Comparison of ENCODE assay signal across 14 cellular contexts in genomic region chr12:64009321-64010068, GRCh38.
DNase-seq lines count a peak whose midpoint lies in the region; ATAC-seq and TF ChIP-seq lines count a peak whose summit lies in the region.
"Had no signal": no experiment of that assay in that cellular context is flagged by ENCODE, and none has a peak within 500 bp of the region (broad histone marks: within the 10 kb centered on the region; RNA-seq: fewer than 3 reads in every experiment).

No MANE protein-coding gene starts in this region.

- H3K4me1 Mint-ChIP-seq in activated T-helper 17 cell treated with anti-CD3 and anti-CD28 coated beads, Interleukin-2, amount 50 U/mL, for 72 hours = no peaks in the 10 kb centered on the region
- H3K4me1 Mint-ChIP-seq: stimulated activated naive B cell treated with anti-CD40 and anti-IgM and Interleukin-4, amounts not matched to agents 10 μg/mL and 1 μg/mL and 100 μg/mL, for 72 hours had no signal

- H3K4me2 ChIP-seq in SK-N-SH = peak overlapping the region; percentile 43; the same call in 1 of the 2 replicates

- H3K4me3 Mint-ChIP-seq in activated T-helper 17 cell treated with anti-CD3 and anti-CD28 coated beads, Interleukin-2, amount 50 U/mL, for 72 hours = no peak overlapping the region
- H3K4me3 Mint-ChIP-seq: activated CD8-positive, alpha-beta T cell treated with anti-CD3 and anti-CD28 coated beads for 36 hours; stimulated activated naive B cell treated with anti-CD40 and anti-IgM and Interleukin-4, amounts not matched to agents 10 μg/mL and 1 μg/mL and 100 μg/mL, for 72 hours had no signal

- ATAC-seq in SK-N-SH treated with all-trans-retinoic acid at 6 μM for 48 hours (no peak), HG02763 (IDR thresholded peaks at IDR 0.05; ENCODE audit: unreplicated experiment) (peak; percentile 45), HG03520 (IDR thresholded peaks at IDR 0.05; ENCODE audit: unreplicated experiment) (peak; percentile 37)
- ATAC-seq in activated T-helper 17 cell treated with anti-CD3 and anti-CD28 coated beads, Interleukin-2, amount 50 U/mL, for 72 hours (replicated peaks) = no peak
- ATAC-seq: activated CD8-positive, alpha-beta T cell treated with anti-CD3 and anti-CD28 coated beads for 36 hours had no signal

- TF ChIP-seq CTCF in SK-N-SH (IDR thresholded peaks at IDR 0.05) (no peak), stomach (IDR thresholded peaks at IDR 0.05) (no peak)

- H3K4me1 ChIP-seq in SK-N-SH (ENCODE audit: control insufficient read depth in 1 of 2, insufficient read depth in 2 of 2, low read depth in 1 of 2, low read length in 1 of 2) (peaks cover 0 to 38% of the 10 kb centered on the region in 2 experiments; a peak in 2 of 4 replicates), stomach (no peaks in the 10 kb centered on the region)

- no peaks in the 10 kb centered on the region for H3K36me3 Mint-ChIP-seq in activated T-helper 17 cell treated with anti-CD3 and anti-CD28 coated beads, Interleukin-2, amount 50 U/mL, for 72 hours (ENCODE audit: low read depth)
- H3K36me3 Mint-ChIP-seq: stimulated activated naive B cell treated with anti-CD40 and anti-IgM and Interleukin-4, amounts not matched to agents 10 μg/mL and 1 μg/mL and 100 μg/mL, for 72 hours had no signal

- no peak overlapping the region for H3K9ac ChIP-seq in SK-N-SH

- no peaks in the 10 kb centered on the region for H4K20me1 ChIP-seq in SK-N-SH (ENCODE audit: insufficient read depth)

- no peaks in the 10 kb centered on the region for H3K9me3 Mint-ChIP-seq in activated T-helper 17 cell treated with anti-CD3 and anti-CD28 coated beads, Interleukin-2, amount 50 U/mL, for 72 hours
- H3K9me3 Mint-ChIP-seq: activated CD8-positive, alpha-beta T cell treated with anti-CD3 and anti-CD28 coated beads for 36 hours; stimulated activated naive B cell treated with anti-CD40 and anti-IgM and Interleukin-4, amounts not matched to agents 10 μg/mL and 1 μg/mL and 100 μg/mL, for 72 hours had no signal

- POLR2A ChIA-PET in SK-N-SH (lab: Yijun Ruan, JAX) = no interaction called here

- peaks cover 3% of the 10 kb centered on the region for H3K27me3 Mint-ChIP-seq in activated T-helper 17 cell treated with anti-CD3 and anti-CD28 coated beads, Interleukin-2, amount 50 U/mL, for 72 hours
- H3K27me3 Mint-ChIP-seq: activated CD8-positive, alpha-beta T cell treated with anti-CD3 and anti-CD28 coated beads for 36 hours; stimulated activated naive B cell treated with anti-CD40 and anti-IgM and Interleukin-4, amounts not matched to agents 10 μg/mL and 1 μg/mL and 100 μg/mL, for 72 hours had no signal

- 94% methylated on average over 4 of the region's 4 CpGs for WGBS in SK-N-SH (ENCODE audit: low lambda C conversion rate)
- 86 to 89% (median 87%) methylated on average over 4 of the region's 4 CpGs for WGBS in stomach, 5 donors

- H3K9me3 ChIP-seq in SK-N-SH (no peaks in the 10 kb centered on the region), stomach (no peaks in the 10 kb centered on the region)

- H3K4me3 ChIP-seq in SK-N-SH (ENCODE audit: low read depth in 2 of 2, low read length in 1 of 2) (no peak overlapping the region), stomach (no peak overlapping the region)

- intact Hi-C loops in stomach (cut with DNase I; ENCODE audit: low total_unique reads) = no loop called here

- no peak for DNase-seq in SK-N-SH
- no peak for DNase-seq in stomach
- DNase-seq in NCI-H510A treated with DMSO at 0.1 percent for 48 hours (lab: John Stamatoyannopoulos, UW) = no peak
- DNase-seq in NCI-H446 (lab: John Stamatoyannopoulos, UW) = no peak
- DNase-seq: activated CD8-positive, alpha-beta T cell treated with anti-CD3 and anti-CD28 coated beads for 36 hours; DMS79; NCI-H524 treated with DMSO at 0.1 percent for 48 hours; stimulated activated naive B cell treated with anti-CD40 and anti-IgM and Interleukin-4, amounts not matched to agents 10 μg/mL and 1 μg/mL and 100 μg/mL, for 72 hours; T-helper 1 cell had no signal

- TF ChIP-seq EP300 in SK-N-SH (IDR thresholded peaks at IDR 0.05; ENCODE audit: borderline replicate concordance in 1 of 2, low read depth in 1 of 2, low read length in 1 of 2) (no peak), stomach (IDR thresholded peaks at IDR 0.05) (no peak)

- H3F3A ChIP-seq in SK-N-SH (replicated peaks; ENCODE audit: insufficient read depth) = peaks cover 23% of the 10 kb centered on the region

- H3K27ac Mint-ChIP-seq in activated T-helper 17 cell treated with anti-CD3 and anti-CD28 coated beads, Interleukin-2, amount 50 U/mL, for 72 hours = no peak overlapping the region
- H3K27ac Mint-ChIP-seq: activated CD8-positive, alpha-beta T cell treated with anti-CD3 and anti-CD28 coated beads for 36 hours; stimulated activated naive B cell treated with anti-CD40 and anti-IgM and Interleukin-4, amounts not matched to agents 10 μg/mL and 1 μg/mL and 100 μg/mL, for 72 hours had no signal

- H3K27me3 ChIP-seq in SK-N-SH (ENCODE audit: insufficient read depth) (no peaks in the 10 kb centered on the region), stomach (no peaks in the 10 kb centered on the region)

- CTCF ChIA-PET in SK-N-SH (lab: Yijun Ruan, JAX) = interaction anchor here (1.2 kb wide), 1 partner anchor 14 kb away, joined by 3 read pairs; no protein-coding TSS in a partner anchor

- no peaks in the 10 kb centered on the region for H3K36me3 ChIP-seq in SK-N-SH (replicated peaks in 1 of 2; ENCODE audit: control insufficient read depth in 1 of 2, insufficient read depth in 2 of 2, low read length in 1 of 2)
- no peaks in the 10 kb centered on the region for H3K36me3 ChIP-seq in stomach

- H3K79me2 ChIP-seq in SK-N-SH (ENCODE audit: insufficient read depth) = 0 out of 2 replicates have a peak, but pooled peaks cover 2% of the 10 kb centered on the region

- H3K9me2 ChIP-seq in SK-N-SH = no peaks in the 10 kb centered on the region

- no peak for TF ChIP-seq POLR2A in stomach (IDR thresholded peaks at IDR 0.05)

- TF ChIP-seq RAD21 in SK-N-SH (IDR thresholded peaks at IDR 0.05; ENCODE audit: low read length) = no peak

- H2AFZ ChIP-seq in SK-N-SH (ENCODE audit: low read depth) = no peak overlapping the region

- H3K27ac ChIP-seq in SK-N-SH (ENCODE audit: low read depth in 2 of 2, low read length in 1 of 2) = peak overlapping the region in 1 of 2 experiments; percentile 69; a peak in 2 of 4 replicates
- H3K27ac ChIP-seq in stomach = peak overlapping the region in 3 of 5 donors; percentile 22 to 48 (median 23)
- H3K27ac ChIP-seq: 22Rv1 had no signal

TF ChIP-seq in SK-N-SH, 30 proteins besides CTCF, POLR2A, EP300 and RAD21:
- TF ChIP-seq TEAD4 (IDR thresholded peaks at IDR 0.05; ENCODE audit: borderline replicate concordance, insufficient read depth) (no peak), ELF1 (IDR thresholded peaks at IDR 0.05) (no peak), RCOR1 (IDR thresholded peaks at IDR 0.05; ENCODE audit: low read length) (no peak), YY1 (IDR thresholded peaks at IDR 0.05; ENCODE audit: low read depth) (no peak), IRF3 (IDR thresholded peaks at IDR 0.05; ENCODE audit: low read depth, low read length) (no peak), MXI1 (IDR thresholded peaks at IDR 0.05; ENCODE audit: low read depth, low read length) (no peak), FOXM1 (IDR thresholded peaks at IDR 0.05; ENCODE audit: low read depth) (no peak), NRF1 (IDR thresholded peaks at IDR 0.05; ENCODE audit: low read depth, low read length) (no peak)

TF ChIP-seq in SK-N-SH treated with all-trans-retinoic acid at 6 μM for 48 hours, 23 proteins besides CTCF, POLR2A, EP300 and RAD21 (continues in another document):
- TF ChIP-seq TSHZ2 (CRISPR knock-in tag; IDR thresholded peaks at IDR 0.05) (no peak), ARNTL (CRISPR knock-in tag; IDR thresholded peaks at IDR 0.05; ENCODE audit: borderline replicate concordance, low read depth) (no peak), ZNF565 (CRISPR knock-in tag; conservative IDR thresholded peaks at IDR 0.05; ENCODE audit: low read depth) (no peak), OSR1 (CRISPR knock-in tag; IDR thresholded peaks at IDR 0.05) (no peak), POU6F1 (CRISPR knock-in tag; IDR thresholded peaks at IDR 0.05; ENCODE audit: borderline replicate concordance, low read depth) (no peak)

Comparison
In these comparisons a context has a peak if more than half of its experiments do, and no peak if none do; other contexts are left out.
1. ATAC-seq: peak in HG02763 (single experiment) and HG03520 (single experiment); none in SK-N-SH treated with all-trans-retinoic acid at 6 μM for 48 hours (single experiment) and activated T-helper 17 cell treated with anti-CD3 and anti-CD28 coated beads, Interleukin-2, amount 50 U/mL, for 72 hours (single experiment).